In the genomic region with DNA sequence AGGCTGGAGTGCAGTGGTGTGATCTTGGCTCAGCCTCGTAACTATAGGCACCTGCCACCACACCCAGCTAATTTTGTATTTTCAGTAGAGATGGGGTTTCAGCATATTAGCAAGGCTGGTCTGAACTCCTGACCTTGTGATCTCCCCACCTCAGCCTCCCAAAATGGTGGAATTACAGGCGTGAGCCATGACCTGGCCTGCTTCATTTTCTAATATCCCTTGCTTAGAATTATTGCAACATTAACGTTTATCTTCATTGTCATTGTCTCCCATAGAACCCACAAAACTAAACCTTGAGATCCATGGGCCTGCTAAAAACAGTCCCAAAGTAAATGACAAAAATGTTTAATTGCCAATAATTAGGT, we compare ENCODE assay signal across 1 cellular context.
TF ChIP-seq lines count a peak whose summit lies in the region.

No MANE protein-coding gene starts in this region.

TF ChIP-seq in A549, 52 proteins besides CTCF, POLR2A, EP300 and RAD21 (continued from another document):
- TF ChIP-seq POLR2AphosphoS2 (conservative IDR thresholded peaks at IDR 0.05; ENCODE audit: low read length) = peak; percentile 61
- peak; percentile 95 for TF ChIP-seq HOXA7 (CRISPR knock-in tag; IDR thresholded peaks at IDR 0.05)
- TF ChIP-seq ZC3H11A (IDR thresholded peaks at IDR 0.05) = no peak
- TF ChIP-seq CHD2 (IDR thresholded peaks at IDR 0.05; ENCODE audit: low read length, partially characterized antibody) = no peak
- no peak for TF ChIP-seq SREBF2 (IDR thresholded peaks at IDR 0.05)
- TF ChIP-seq HOXB5 (CRISPR knock-in tag; IDR thresholded peaks at IDR 0.05) = no peak
- no peak for TF ChIP-seq ZFP36 (IDR thresholded peaks at IDR 0.05; ENCODE audit: borderline replicate concordance, partially characterized antibody)
- TF ChIP-seq, protein P1, sequence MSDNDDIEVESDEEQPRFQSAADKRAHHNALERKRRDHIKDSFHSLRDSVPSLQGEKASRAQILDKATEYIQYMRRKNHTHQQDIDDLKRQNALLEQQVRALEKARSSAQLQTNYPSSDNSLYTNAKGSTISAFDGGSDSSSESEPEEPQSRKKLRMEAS (IDR thresholded peaks at IDR 0.05) = no peak
- no peak for TF ChIP-seq ESRRA (IDR thresholded peaks at IDR 0.05; ENCODE audit: borderline replicate concordance, low read length)
- no peak for TF ChIP-seq EHF (CRISPR knock-in tag; IDR thresholded peaks at IDR 0.05)
- no peak for TF ChIP-seq CHD4 (IDR thresholded peaks at IDR 0.05; ENCODE audit: borderline replicate concordance)
- TF ChIP-seq JUNB (IDR thresholded peaks at IDR 0.05) = no peak
- TF ChIP-seq HOXB13 (CRISPR knock-in tag; IDR thresholded peaks at IDR 0.05; ENCODE audit: low read depth) = no peak
- TF ChIP-seq TFCP2L1 (CRISPR knock-in tag; IDR thresholded peaks at IDR 0.05) = peak; percentile 81
- TF ChIP-seq, protein P2, sequence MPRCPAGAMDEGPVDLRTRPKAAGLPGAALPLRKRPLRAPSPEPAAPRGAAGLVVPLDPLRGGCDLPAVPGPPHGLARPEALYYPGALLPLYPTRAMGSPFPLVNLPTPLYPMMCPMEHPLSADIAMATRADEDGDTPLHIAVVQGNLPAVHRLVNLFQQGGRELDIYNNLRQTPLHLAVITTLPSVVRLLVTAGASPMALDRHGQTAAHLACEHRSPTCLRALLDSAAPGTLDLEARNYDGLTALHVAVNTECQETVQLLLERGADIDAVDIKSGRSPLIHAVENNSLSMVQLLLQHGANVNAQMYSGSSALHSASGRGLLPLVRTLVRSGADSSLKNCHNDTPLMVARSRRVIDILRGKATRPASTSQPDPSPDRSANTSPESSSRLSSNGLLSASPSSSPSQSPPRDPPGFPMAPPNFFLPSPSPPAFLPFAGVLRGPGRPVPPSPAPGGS (IDR thresholded peaks at IDR 0.05) = no peak
